ENCODE assay signal across 8 cellular contexts in the genomic region with DNA sequence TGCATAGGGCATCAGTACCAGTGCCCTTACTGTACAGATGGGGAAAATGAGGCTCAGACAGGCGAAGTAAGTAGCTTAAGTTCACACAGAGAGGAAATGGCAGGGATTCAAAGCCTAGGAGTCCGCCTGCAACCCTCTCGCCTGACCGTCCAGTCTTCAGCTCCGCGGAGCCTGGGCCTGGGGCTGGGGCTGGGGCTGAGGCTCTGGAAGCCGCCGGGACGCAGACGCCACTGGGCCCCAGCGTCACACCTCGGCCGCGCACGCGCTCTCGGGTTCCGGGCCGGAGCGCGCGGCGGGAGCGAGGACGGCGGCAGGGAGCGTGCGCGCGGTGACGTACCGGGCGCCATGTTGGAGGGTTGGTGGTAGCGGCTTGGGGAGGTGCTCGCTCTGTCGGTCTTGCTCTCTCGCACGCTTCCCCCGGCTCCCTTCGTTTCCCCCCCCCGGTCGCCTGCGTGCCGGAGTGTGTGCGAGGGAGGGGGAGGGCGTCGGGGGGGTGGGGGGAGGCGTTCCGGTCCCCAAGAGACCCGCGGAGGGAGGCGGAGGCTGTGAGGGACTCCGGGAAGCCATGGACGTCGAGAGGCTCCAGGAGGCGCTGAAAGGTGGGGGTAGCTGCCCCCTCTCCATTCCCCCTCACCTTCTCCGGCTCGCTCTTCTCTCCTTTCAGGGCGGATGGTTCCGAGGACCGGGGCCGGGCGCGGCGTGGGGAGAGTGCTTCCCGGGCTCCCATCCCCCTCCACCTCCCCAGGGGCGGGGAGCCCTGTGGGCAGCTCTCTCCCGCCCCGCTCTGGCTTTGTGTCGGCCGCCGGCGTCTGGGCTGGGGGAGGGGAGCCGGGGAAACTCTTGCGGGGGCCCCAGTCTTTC. TPM values are rescaled to one million over a fixed set of nuclear protein-coding genes. Genes with fewer than 3 reads are reported as not detected.
DNase-seq lines count a peak whose midpoint lies in the region; ATAC-seq and TF ChIP-seq lines count a peak whose summit lies in the region.

A gene with protein sequence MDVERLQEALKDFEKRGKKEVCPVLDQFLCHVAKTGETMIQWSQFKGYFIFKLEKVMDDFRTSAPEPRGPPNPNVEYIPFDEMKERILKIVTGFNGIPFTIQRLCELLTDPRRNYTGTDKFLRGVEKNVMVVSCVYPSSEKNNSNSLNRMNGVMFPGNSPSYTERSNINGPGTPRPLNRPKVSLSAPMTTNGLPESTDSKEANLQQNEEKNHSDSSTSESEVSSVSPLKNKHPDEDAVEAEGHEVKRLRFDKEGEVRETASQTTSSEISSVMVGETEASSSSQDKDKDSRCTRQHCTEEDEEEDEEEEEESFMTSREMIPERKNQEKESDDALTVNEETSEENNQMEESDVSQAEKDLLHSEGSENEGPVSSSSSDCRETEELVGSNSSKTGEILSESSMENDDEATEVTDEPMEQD (plus strand): TSS at position 339 of the 861 bp plus-strand sequence. CDS start 227 bp downstream, at position 566.

- TF ChIP-seq CTCF in activated B cell treated with CpG ODN at 0.5 μM for 24 hours (IDR thresholded peaks at IDR 0.05) (no peak), cardiac fibroblast (IDR thresholded peaks at IDR 0.05; ENCODE audit: low read depth, low read length) (no peak)

- H3K9me3 Mint-ChIP-seq in activated B cell treated with CpG ODN at 0.5 μM for 24 hours, result no peaks in the 10 kb centered on the region

- intact Hi-C loops in activated B cell treated with CpG ODN at 0.5 μM for 24 hours (cut with micrococcal nuclease), result loop anchor here (1.0 to 5.0 kb wide), 9 partner anchors 36 to 1272 kb away; a partner anchor contains a TSS

- CTCF ChIA-PET in activated B cell treated with CpG ODN at 0.5 μM for 24 hours (lab: Charles Lee), result no interaction called here

- H3K4me1 Mint-ChIP-seq in activated B cell treated with CpG ODN at 0.5 μM for 24 hours, result peaks cover 36% of the 10 kb centered on the region

- H3K4me3 ChIP-seq in cardiac fibroblast (replicated peaks in 1 of 2; ENCODE audit: low read depth in 2 of 2, low read length in 2 of 2), result peak within 1 kb of the TSS; percentile 83 to 85

- peak within 1 kb of the TSS; percentile 83 for H3K27ac Mint-ChIP-seq in activated B cell treated with CpG ODN at 0.5 μM for 24 hours

- H3K27me3 Mint-ChIP-seq in activated B cell treated with CpG ODN at 0.5 μM for 24 hours, result no peaks in the 10 kb centered on the region

- peak; percentile 84 for ATAC-seq in HG03064 (IDR thresholded peaks at IDR 0.05; ENCODE audit: low read depth, unreplicated experiment)
- ATAC-seq in activated B cell treated with CpG ODN at 0.5 μM for 24 hours (ENCODE audit: low read depth), result peak; percentile 90

- TF ChIP-seq POLR2A in GM18526 (IDR thresholded peaks at IDR 0.05; ENCODE audit: extremely low read depth, insufficient read length), result peak; percentile 81

- DNase-seq in ACHN (peak; percentile 86), NCI-H2227 (lab: John Stamatoyannopoulos, UW; ENCODE audit: unreplicated experiment) (peak; percentile 93), activated B cell treated with CpG ODN at 0.5 μM for 24 hours (peak; percentile 96), cardiac fibroblast (ENCODE audit: low read depth in 2 of 2) (peak; percentile 90 to 93), iris pigment epithelial cell (ENCODE audit: low read depth) (peak; percentile 87)
- peak; percentile 89 for DNase-seq in stimulated activated CD4-positive, alpha-beta T cell treated with anti-CD3 and anti-CD28 coated beads, Interleukin-12 subunit alpha, Interleukin-12 subunit beta, amount 100 ng/mL, for 4 hours

- H3K4me3 Mint-ChIP-seq in activated B cell treated with CpG ODN at 0.5 μM for 24 hours, result peak within 1 kb of the TSS; percentile 89

- in situ Hi-C loops in ACHN (cut with HindIII; ENCODE audit: low pct_ligation_motif_present, low pct_unique_long_range_greater_than_20kb, low sequenced_read_pairs), result no loop called here

- H3K36me3 Mint-ChIP-seq in activated B cell treated with CpG ODN at 0.5 μM for 24 hours (ENCODE audit: low read depth), result peaks cover 39% of the 10 kb centered on the region

- POLR2A ChIA-PET in activated B cell treated with CpG ODN at 0.5 μM for 24 hours (lab: Charles Lee), result interaction anchor here (0.6 to 1.1 kb wide), 5 partner anchors 20 to 1931 kb away, joined by 3 to 4 read pairs (median 3); no protein-coding TSS in a partner anchor

RNA-seq across cellular contexts. Expression of the gene that starts here (rescaled TPM):
- total RNA-seq in activated B cell treated with CpG ODN at 0.5 μM for 24 hours, result 54.7 and 59.7 TPM in 2 replicates

Comparison
In these comparisons a context has a peak if more than half of its experiments do, and no peak if none do; other contexts are left out.
1. Peak in every context shown above with its lines: DNase-seq, ATAC-seq and H3K4me3 ChIP-seq.